Comparison of ENCODE assay signal across 9 cellular contexts in genomic region chr12:43337571-43338497, GRCh38.
DNase-seq lines count a peak whose midpoint lies in the region; ATAC-seq and FAIRE-seq lines count a peak whose summit lies in the region.
"Had no signal": no experiment of that assay in that cellular context is flagged by ENCODE, and none has a peak within 500 bp of the region (broad histone marks: within the 10 kb centered on the region; RNA-seq: fewer than 3 reads in every experiment).

No MANE protein-coding gene starts in this region.

- no peak overlapping the region for H3K27ac Mint-ChIP-seq in activated CD8-positive, alpha-beta T cell treated with anti-CD3 and anti-CD28 coated beads, Interleukin-2, amount 10 ng/mL, durations not matched to agents 7 days and 5 days

- peaks cover 5% of the 10 kb centered on the region for H3K9me3 Mint-ChIP-seq in activated CD8-positive, alpha-beta T cell treated with anti-CD3 and anti-CD28 coated beads, Interleukin-2, amount 10 ng/mL, durations not matched to agents 7 days and 5 days (ENCODE audit: insufficient read depth)

- H3K4me3 Mint-ChIP-seq in activated CD8-positive, alpha-beta T cell treated with anti-CD3 and anti-CD28 coated beads, Interleukin-2, amount 10 ng/mL, durations not matched to agents 7 days and 5 days: no peak overlapping the region

- POLR2A ChIA-PET in activated CD8-positive, alpha-beta T cell treated with anti-CD3 and anti-CD28 coated beads, Interleukin-2, amount 10 ng/mL, durations not matched to agents 7 days and 5 days (lab: Charles Lee): no interaction called here

- no peaks in the 10 kb centered on the region for H3K27me3 Mint-ChIP-seq in activated CD8-positive, alpha-beta T cell treated with anti-CD3 and anti-CD28 coated beads, Interleukin-2, amount 10 ng/mL, durations not matched to agents 7 days and 5 days (ENCODE audit: low read depth)

- CTCF ChIA-PET in activated CD8-positive, alpha-beta T cell treated with anti-CD3 and anti-CD28 coated beads, Interleukin-2, amount 10 ng/mL, durations not matched to agents 7 days and 5 days (lab: Charles Lee): no interaction called here

- FAIRE-seq in GM18507 (lab: Jason Lieb, UNC): peak; percentile 88

- DNase-seq in GM18507 (ENCODE audit: extremely low spot score, insufficient read length, low read depth) (no peak), iris pigment epithelial cell (ENCODE audit: low read depth) (peak; percentile 49), NCI-H2196 (lab: John Stamatoyannopoulos, UW; ENCODE audit: unreplicated experiment) (no peak), DMS53 (lab: John Stamatoyannopoulos, UW) (no peak), NCI-H1048 (lab: John Stamatoyannopoulos, UW) (no peak)
- no peak for DNase-seq in activated CD8-positive, alpha-beta T cell treated with anti-CD3 and anti-CD28 coated beads, Interleukin-2, amount 10 ng/mL, durations not matched to agents 7 days and 5 days
- DNase-seq: activated CD4-positive, alpha-beta T cell treated with anti-CD3 and anti-CD28 coated beads, Interleukin-2, amount 50 U/mL, for 48 hours had no signal

- peak; percentile 49 for ATAC-seq in GM21723 (IDR thresholded peaks at IDR 0.05; ENCODE audit: unreplicated experiment)
- peak; percentile 60 for ATAC-seq in HG03457 (IDR thresholded peaks at IDR 0.05; ENCODE audit: unreplicated experiment)
- ATAC-seq in activated CD8-positive, alpha-beta T cell treated with anti-CD3 and anti-CD28 coated beads, Interleukin-2, amount 10 ng/mL, durations not matched to agents 7 days and 5 days: no peak

- no peaks in the 10 kb centered on the region for H3K4me1 Mint-ChIP-seq in activated CD8-positive, alpha-beta T cell treated with anti-CD3 and anti-CD28 coated beads, Interleukin-2, amount 10 ng/mL, durations not matched to agents 7 days and 5 days (ENCODE audit: low read depth)

- H3K36me3 Mint-ChIP-seq in activated CD8-positive, alpha-beta T cell treated with anti-CD3 and anti-CD28 coated beads, Interleukin-2, amount 10 ng/mL, durations not matched to agents 7 days and 5 days (ENCODE audit: low read depth): no peaks in the 10 kb centered on the region
